3 cellular contexts compared by ENCODE assay signal in the genomic region with DNA sequence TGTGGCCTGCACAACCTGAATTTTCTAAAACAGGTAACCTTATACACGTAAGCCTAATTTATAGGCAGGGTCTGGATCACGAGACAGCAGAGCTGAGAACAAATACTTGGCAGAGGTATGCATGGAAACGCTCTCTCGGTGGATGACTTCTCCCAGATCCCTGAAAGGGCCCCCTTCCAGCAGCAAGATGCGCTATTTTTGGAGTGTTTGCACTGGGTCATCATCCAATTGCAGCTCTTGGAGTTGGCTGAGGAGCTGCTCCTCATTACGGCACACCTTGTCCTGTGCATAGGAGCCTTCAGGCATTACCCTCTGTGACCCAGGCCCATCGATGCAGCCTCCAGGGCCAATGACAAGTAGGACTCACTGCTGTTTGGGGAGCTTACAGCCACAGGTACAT. TPM values are rescaled to one million over a fixed set of nuclear protein-coding genes. Genes with fewer than 3 reads are reported as not detected.
"Had no signal": no experiment of that assay in that cellular context is flagged by ENCODE, and none has a peak within 500 bp of the region (broad histone marks: within the 10 kb centered on the region; RNA-seq: fewer than 3 reads in every experiment).

No MANE protein-coding gene starts in this region.

RNA-seq across cellular contexts. Expression of gene TBC1D26, which starts 38.6 kb away (rescaled TPM):
- total RNA-seq: thoracic aorta, upper lobe of right lung had no signal
- polyA plus RNA-seq: urinary bladder had no signal
